In the genomic region with DNA sequence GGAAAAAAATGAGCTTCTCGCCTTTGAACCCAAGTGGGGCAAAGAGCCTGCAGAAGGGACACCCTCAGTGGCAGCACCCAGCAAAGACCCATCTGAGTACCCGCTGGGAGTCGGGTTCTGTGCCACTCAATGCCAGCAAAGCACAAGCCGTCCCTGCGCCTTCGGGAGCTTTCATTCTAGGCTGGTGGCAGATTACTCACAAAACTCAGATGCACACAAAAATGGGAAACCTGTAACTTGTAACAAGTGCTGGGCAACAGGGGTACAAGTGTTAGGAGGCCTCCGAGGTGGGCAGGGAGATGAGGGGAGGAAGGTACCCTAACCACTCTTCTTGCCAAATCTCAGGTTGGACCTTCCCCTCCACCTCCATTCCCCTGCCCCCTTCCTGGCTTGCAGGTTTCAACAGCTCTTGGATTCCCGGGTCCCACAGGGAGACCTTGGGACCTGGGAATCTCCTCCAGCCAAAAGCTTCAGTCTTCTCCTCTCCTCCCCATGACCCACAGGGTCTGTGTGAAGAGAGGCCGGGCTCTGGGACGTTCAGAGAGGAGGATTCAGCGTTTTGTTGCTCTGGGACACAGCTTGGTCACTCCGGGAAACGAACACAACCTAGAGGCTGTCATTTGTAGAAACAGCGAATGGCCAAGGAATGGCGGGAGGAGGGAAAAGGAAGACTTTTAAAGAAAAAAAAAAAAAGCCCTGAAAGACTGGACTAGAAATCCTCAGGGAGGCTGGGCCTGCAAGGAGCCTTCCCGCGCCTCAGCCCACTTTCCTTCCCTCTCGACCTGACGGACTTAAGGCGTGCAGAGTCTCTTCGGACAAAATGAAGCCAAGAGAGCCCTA, we compare ENCODE assay signal across 1 cellular context.
TF ChIP-seq lines count a peak whose summit lies in the region.

No MANE protein-coding gene starts in this region.

TF ChIP-seq in HepG2, 621 proteins besides CTCF, POLR2A, EP300 and RAD21 (continued from another document and continues in another):
- TF ChIP-seq, protein P1, sequence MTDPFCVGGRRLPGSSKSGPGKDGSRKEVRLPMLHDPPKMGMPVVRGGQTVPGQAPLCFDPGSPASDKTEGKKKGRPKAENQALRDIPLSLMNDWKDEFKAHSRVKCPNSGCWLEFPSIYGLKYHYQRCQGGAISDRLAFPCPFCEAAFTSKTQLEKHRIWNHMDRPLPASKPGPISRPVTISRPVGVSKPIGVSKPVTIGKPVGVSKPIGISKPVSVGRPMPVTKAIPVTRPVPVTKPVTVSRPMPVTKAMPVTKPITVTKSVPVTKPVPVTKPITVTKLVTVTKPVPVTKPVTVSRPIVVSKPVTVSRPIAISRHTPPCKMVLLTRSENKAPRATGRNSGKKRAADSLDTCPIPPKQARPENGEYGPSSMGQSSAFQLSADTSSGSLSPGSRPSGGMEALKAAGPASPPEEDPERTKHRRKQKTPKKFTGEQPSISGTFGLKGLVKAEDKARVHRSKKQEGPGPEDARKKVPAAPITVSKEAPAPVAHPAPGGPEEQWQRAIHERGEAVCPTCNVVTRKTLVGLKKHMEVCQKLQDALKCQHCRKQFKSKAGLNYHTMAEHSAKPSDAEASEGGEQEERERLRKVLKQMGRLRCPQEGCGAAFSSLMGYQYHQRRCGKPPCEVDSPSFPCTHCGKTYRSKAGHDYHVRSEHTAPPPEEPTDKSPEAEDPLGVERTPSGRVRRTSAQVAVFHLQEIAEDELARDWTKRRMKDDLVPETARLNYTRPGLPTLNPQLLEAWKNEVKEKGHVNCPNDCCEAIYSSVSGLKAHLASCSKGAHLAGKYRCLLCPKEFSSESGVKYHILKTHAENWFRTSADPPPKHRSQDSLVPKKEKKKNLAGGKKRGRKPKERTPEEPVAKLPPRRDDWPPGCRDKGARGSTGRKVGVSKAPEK (CRISPR knock-in tag; IDR thresholded peaks at IDR 0.05; ENCODE audit: borderline replicate concordance): peak; percentile 91; the same call in 1 of the 2 replicates
- TF ChIP-seq ZSCAN20 (CRISPR knock-in tag; IDR thresholded peaks at IDR 0.05; ENCODE audit: borderline replicate concordance) (no peak), ZSCAN30 (CRISPR knock-in tag; IDR thresholded peaks at IDR 0.05) (no peak), NBN (conservative IDR thresholded peaks at IDR 0.05) (no peak), ARID2 (CRISPR knock-in tag; IDR thresholded peaks at IDR 0.05; ENCODE audit: borderline replicate concordance) (0 out of 2 replicates have a peak, but pooled peaks have one; percentile 84), CENPX (CRISPR knock-in tag; IDR thresholded peaks at IDR 0.05) (no peak), HNF4G (IDR thresholded peaks at IDR 0.05; ENCODE audit: borderline replicate concordance, low read depth, low read length) (peak; percentile 16; the same call in 1 of the 2 replicates), HNF4G (CRISPR knock-in tag; IDR thresholded peaks at IDR 0.05; ENCODE audit: borderline replicate concordance, low read depth) (no peak), FOXP1 (IDR thresholded peaks at IDR 0.05) (no peak), FOXP1 (CRISPR knock-in tag; IDR thresholded peaks at IDR 0.05) (no peak), WIZ (CRISPR knock-in tag; IDR thresholded peaks at IDR 0.05) (no peak; the same call in 1 of the 2 replicates), SRSF9 (IDR thresholded peaks at IDR 0.05; ENCODE audit: borderline replicate concordance, insufficient read depth, low read depth, low read length, poor library complexity, severe bottlenecking) (no peak), HDAC2 (CRISPR knock-in tag; IDR thresholded peaks at IDR 0.05) (no peak; the same call in none of the 2 replicates), ZNF441 (CRISPR knock-in tag; IDR thresholded peaks at IDR 0.05; ENCODE audit: borderline replicate concordance) (0 out of 2 replicates have a peak, but pooled peaks have one; percentile 57), ASH2L (IDR thresholded peaks at IDR 0.05; ENCODE audit: insufficient read length, low read depth, low read length) (no peak), MEIS2 (CRISPR knock-in tag; IDR thresholded peaks at IDR 0.05) (0 out of 2 replicates have a peak, but pooled peaks have one; percentile 22), RFX1 (IDR thresholded peaks at IDR 0.05) (peak; percentile 44; the same call in 1 of the 2 replicates), NAIF1 (CRISPR knock-in tag; IDR thresholded peaks at IDR 0.05; ENCODE audit: borderline replicate concordance) (peak; percentile 62; the same call in 1 of the 2 replicates), ZNF781 (CRISPR knock-in tag; IDR thresholded peaks at IDR 0.05; ENCODE audit: borderline replicate concordance, not compliant biosample characterization) (peak; percentile 79), XRCC5 (optimal IDR thresholded peaks at IDR 0.05; ENCODE audit: low read length) (no peak), SALL1 (CRISPR knock-in tag; IDR thresholded peaks at IDR 0.05) (no peak), TP53 (CRISPR knock-in tag; conservative IDR thresholded peaks at IDR 0.05) (no peak), RARG (CRISPR knock-in tag; IDR thresholded peaks at IDR 0.05; ENCODE audit: low read depth) (0 out of 2 replicates have a peak, but pooled peaks have one; percentile 14), BCL6 (CRISPR knock-in tag; IDR thresholded peaks at IDR 0.05) (no peak), PTBP1 (IDR thresholded peaks at IDR 0.05; ENCODE audit: low read depth, low read length, poor library complexity, severe bottlenecking) (no peak), ZNF672 (CRISPR knock-in tag; IDR thresholded peaks at IDR 0.05) (no peak)
- TF ChIP-seq, protein P2, sequence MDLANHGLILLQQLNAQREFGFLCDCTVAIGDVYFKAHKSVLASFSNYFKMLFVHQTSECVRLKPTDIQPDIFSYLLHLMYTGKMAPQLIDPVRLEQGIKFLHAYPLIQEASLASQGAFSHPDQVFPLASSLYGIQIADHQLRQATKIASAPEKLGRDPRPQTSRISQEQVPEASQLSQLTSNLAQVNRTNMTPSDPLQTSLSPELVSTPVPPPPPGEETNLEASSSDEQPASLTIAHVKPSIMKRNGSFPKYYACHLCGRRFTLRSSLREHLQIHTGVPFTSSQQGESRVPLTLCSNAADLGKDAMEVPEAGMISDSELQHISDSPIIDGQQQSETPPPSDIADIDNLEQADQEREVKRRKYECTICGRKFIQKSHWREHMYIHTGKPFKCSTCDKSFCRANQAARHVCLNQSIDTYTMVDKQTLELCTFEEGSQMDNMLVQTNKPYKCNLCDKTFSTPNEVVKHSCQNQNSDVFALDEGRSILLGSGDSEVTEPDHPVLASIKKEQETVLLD (CRISPR knock-in tag; IDR thresholded peaks at IDR 0.05; ENCODE audit: low read depth): 0 out of 2 replicates have a peak, but pooled peaks have one; percentile 19
- TF ChIP-seq, protein P3, sequence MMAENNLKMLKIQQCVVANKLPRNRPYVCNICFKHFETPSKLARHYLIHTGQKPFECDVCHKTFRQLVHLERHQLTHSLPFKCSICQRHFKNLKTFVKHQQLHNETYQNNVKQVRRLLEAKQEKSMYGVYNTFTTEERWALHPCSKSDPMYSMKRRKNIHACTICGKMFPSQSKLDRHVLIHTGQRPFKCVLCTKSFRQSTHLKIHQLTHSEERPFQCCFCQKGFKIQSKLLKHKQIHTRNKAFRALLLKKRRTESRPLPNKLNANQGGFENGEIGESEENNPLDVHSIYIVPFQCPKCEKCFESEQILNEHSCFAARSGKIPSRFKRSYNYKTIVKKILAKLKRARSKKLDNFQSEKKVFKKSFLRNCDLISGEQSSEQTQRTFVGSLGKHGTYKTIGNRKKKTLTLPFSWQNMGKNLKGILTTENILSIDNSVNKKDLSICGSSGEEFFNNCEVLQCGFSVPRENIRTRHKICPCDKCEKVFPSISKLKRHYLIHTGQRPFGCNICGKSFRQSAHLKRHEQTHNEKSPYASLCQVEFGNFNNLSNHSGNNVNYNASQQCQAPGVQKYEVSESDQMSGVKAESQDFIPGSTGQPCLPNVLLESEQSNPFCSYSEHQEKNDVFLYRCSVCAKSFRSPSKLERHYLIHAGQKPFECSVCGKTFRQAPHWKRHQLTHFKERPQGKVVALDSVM (CRISPR knock-in tag; IDR thresholded peaks at IDR 0.05): peak; percentile 26; the same call in 1 of the 2 replicates
- TF ChIP-seq, protein P4, sequence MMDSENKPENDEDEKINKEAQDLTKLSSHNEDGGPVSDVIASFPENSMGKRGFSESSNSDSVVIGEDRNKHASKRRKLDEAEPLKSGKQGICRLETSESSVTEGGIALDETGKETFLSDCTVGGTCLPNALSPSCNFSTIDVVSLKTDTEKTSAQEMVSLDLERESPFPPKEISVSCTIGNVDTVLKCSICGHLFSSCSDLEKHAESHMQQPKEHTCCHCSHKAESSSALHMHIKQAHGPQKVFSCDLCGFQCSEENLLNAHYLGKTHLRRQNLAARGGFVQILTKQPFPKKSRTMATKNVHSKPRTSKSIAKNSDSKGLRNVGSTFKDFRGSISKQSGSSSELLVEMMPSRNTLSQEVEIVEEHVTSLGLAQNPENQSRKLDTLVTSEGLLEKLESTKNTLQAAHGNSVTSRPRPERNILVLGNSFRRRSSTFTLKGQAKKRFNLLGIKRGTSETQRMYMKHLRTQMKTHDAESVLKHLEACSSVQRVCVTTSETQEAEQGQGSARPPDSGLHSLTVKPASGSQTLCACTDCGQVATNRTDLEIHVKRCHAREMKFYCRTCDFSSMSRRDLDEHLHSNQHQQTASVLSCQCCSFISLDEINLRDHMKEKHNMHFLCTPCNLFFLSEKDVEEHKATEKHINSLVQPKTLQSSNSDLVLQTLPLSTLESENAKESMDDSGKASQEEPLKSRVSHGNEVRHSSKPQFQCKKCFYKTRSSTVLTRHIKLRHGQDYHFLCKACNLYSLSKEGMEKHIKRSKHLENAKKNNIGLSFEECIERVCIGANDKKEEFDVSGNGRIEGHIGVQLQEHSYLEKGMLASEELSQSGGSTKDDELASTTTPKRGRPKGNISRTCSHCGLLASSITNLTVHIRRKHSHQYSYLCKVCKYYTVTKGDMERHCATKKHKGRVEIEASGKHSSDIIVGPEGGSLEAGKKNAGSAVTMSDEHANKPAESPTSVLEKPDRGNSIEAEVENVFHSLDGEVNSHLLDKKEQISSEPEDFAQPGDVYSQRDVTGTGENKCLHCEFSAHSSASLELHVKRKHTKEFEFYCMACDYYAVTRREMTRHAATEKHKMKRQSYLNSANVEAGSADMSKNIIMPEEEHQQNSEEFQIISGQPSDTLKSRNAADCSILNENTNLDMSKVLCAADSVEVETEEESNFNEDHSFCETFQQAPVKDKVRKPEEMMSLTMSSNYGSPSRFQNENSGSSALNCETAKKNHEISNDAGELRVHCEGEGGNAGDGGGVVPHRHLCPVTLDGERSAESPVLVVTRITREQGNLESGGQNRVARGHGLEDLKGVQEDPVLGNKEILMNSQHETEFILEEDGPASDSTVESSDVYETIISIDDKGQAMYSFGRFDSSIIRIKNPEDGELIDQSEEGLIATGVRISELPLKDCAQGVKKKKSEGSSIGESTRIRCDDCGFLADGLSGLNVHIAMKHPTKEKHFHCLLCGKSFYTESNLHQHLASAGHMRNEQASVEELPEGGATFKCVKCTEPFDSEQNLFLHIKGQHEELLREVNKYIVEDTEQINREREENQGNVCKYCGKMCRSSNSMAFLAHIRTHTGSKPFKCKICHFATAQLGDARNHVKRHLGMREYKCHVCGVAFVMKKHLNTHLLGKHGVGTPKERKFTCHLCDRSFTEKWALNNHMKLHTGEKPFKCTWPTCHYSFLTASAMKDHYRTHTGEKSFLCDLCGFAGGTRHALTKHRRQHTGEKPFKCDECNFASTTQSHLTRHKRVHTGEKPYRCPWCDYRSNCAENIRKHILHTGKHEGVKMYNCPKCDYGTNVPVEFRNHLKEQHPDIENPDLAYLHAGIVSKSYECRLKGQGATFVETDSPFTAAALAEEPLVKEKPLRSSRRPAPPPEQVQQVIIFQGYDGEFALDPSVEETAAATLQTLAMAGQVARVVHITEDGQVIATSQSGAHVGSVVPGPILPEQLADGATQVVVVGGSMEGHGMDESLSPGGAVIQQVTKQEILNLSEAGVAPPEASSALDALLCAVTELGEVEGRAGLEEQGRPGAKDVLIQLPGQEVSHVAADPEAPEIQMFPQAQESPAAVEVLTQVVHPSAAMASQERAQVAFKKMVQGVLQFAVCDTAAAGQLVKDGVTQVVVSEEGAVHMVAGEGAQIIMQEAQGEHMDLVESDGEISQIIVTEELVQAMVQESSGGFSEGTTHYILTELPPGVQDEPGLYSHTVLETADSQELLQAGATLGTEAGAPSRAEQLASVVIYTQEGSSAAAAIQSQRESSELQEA (CRISPR knock-in tag; IDR thresholded peaks at IDR 0.05; ENCODE audit: not compliant biosample characterization): peak; percentile 14
- TF ChIP-seq, protein P5, sequence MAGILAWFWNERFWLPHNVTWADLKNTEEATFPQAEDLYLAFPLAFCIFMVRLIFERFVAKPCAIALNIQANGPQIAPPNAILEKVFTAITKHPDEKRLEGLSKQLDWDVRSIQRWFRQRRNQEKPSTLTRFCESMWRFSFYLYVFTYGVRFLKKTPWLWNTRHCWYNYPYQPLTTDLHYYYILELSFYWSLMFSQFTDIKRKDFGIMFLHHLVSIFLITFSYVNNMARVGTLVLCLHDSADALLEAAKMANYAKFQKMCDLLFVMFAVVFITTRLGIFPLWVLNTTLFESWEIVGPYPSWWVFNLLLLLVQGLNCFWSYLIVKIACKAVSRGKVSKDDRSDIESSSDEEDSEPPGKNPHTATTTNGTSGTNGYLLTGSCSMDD (CRISPR knock-in tag; IDR thresholded peaks at IDR 0.05): 0 out of 2 replicates have a peak, but pooled peaks have one; percentile 41
- TF ChIP-seq, protein P6, sequence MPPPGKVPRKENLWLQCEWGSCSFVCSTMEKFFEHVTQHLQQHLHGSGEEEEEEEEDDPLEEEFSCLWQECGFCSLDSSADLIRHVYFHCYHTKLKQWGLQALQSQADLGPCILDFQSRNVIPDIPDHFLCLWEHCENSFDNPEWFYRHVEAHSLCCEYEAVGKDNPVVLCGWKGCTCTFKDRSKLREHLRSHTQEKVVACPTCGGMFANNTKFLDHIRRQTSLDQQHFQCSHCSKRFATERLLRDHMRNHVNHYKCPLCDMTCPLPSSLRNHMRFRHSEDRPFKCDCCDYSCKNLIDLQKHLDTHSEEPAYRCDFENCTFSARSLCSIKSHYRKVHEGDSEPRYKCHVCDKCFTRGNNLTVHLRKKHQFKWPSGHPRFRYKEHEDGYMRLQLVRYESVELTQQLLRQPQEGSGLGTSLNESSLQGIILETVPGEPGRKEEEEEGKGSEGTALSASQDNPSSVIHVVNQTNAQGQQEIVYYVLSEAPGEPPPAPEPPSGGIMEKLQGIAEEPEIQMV (CRISPR knock-in tag; IDR thresholded peaks at IDR 0.05; ENCODE audit: low read depth): 0 out of 2 replicates have a peak, but pooled peaks have one; percentile 22
- TF ChIP-seq, protein P7, sequence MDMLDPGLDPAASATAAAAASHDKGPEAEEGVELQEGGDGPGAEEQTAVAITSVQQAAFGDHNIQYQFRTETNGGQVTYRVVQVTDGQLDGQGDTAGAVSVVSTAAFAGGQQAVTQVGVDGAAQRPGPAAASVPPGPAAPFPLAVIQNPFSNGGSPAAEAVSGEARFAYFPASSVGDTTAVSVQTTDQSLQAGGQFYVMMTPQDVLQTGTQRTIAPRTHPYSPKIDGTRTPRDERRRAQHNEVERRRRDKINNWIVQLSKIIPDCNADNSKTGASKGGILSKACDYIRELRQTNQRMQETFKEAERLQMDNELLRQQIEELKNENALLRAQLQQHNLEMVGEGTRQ (IDR thresholded peaks at IDR 0.05; ENCODE audit: low read depth, low read length): no peak
- TF ChIP-seq, protein P7 (CRISPR knock-in tag; IDR thresholded peaks at IDR 0.05; ENCODE audit: borderline replicate concordance): no peak
